In the genomic region with DNA sequence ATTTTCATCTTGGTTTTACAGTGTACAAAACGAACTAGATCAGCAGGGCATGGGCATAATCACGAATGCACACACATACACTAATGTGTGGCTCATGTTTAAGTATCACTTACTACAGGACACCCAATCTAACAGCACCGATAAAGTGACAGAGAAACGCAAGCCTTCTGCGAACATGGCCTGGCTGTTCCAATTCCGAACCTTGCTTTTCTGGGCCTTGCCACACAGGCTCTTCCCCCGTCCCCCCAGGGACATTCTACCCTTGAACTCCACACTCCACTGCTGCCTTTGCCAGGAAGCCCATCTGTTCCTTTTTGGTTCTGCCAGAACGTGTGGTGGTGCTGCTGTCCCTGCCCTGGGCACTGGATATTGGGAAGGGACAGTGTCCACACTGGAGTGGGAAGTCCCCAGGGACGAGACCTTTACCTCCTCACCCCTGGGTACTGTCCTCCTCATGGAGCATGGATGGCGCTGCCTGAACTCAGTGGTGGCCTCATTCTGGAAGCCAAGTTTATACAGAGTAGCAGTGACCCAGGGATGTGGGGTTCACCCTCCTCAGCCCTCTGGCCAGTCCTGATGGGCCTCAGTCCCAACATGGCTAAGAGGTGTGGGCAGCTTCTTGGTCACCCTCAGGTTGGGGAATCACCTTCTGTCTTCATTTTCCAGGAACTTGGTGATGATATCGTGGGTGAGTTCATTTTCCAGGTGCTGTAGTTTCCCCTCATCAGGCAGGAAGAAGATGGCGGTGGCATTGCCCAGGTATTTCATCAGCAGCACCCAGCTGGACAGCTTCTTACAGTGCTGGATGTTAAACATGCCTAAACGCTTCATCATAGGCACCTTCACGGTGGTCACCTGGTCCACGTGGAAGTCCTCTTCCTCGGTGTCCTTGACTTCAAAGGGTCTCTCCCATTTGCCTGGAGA, we compare ENCODE assay signal across 34 cellular contexts. TPM values are rescaled to one million over a fixed set of nuclear protein-coding genes. Genes with fewer than 3 reads are reported as not detected.
DNase-seq lines count a peak whose midpoint lies in the region; ATAC-seq, FAIRE-seq and TF ChIP-seq lines count a peak whose summit lies in the region.
"Had no signal": no experiment of that assay in that cellular context is flagged by ENCODE, and none has a peak within 500 bp of the region (broad histone marks: within the 10 kb centered on the region; RNA-seq: fewer than 3 reads in every experiment).

No MANE protein-coding gene starts in this region.

- H3K4me3 ChIP-seq in coronary artery: no peak overlapping the region
- H3K4me3 ChIP-seq in neutrophil (ENCODE audit: low read depth in 1 of 2, low read length in 1 of 2): no peak overlapping the region
- no peak overlapping the region for H3K4me3 ChIP-seq in trophoblast cell (ENCODE audit: low read depth, low read length)
- H3K4me3 ChIP-seq: esophagus squamous epithelium, heart right ventricle, suprapubic skin had no signal

- no peaks in the 10 kb centered on the region for H3K27me3 Mint-ChIP-seq in activated CD4-positive, alpha-beta memory T cell treated with anti-CD3 and anti-CD28 coated beads for 36 hours
- H3K27me3 Mint-ChIP-seq in activated CD4-positive, alpha-beta memory T cell treated with anti-CD3 and anti-CD28 coated beads, Interleukin-2, amount 10 ng/mL, durations not matched to agents 7 days and 5 days: no peaks in the 10 kb centered on the region
- H3K27me3 Mint-ChIP-seq: CD4-positive, alpha-beta T cell had no signal

- no peak overlapping the region for H4K8ac ChIP-seq in trophoblast cell (ENCODE audit: low read depth, low read length)

- H3K9me3 Mint-ChIP-seq in activated CD4-positive, alpha-beta memory T cell treated with anti-CD3 and anti-CD28 coated beads for 36 hours: no peaks in the 10 kb centered on the region
- H3K9me3 Mint-ChIP-seq in activated CD4-positive, alpha-beta memory T cell treated with anti-CD3 and anti-CD28 coated beads, Interleukin-2, amount 10 ng/mL, durations not matched to agents 7 days and 5 days: no peaks in the 10 kb centered on the region
- H3K9me3 Mint-ChIP-seq: CD4-positive, alpha-beta T cell; nephron; stimulated activated effector memory CD8-positive, alpha-beta T cell treated with anti-CD3 and anti-CD28 coated beads, Interleukin-12 subunit alpha, Interleukin-12 subunit beta, amount 100 ng/mL, for 72 hours had no signal

- intact Hi-C loops in activated CD4-positive, alpha-beta memory T cell treated with anti-CD3 and anti-CD28 coated beads for 36 hours (cut with micrococcal nuclease): loop anchor here (1.0 kb wide), 1 partner anchor 12 kb away; no protein-coding TSS in a partner anchor

- peaks cover 5% of the 10 kb centered on the region for H3K9me3 ChIP-seq in neutrophil
- H3K9me3 ChIP-seq in trophoblast cell (ENCODE audit: insufficient read depth, low read depth, low read length): no peaks in the 10 kb centered on the region
- H3K9me3 ChIP-seq: esophagus squamous epithelium, heart right ventricle, suprapubic skin had no signal

- H3K27ac Mint-ChIP-seq in activated CD4-positive, alpha-beta memory T cell treated with anti-CD3 and anti-CD28 coated beads for 36 hours: peak overlapping the region; percentile 74
- H3K27ac Mint-ChIP-seq in activated CD4-positive, alpha-beta memory T cell treated with anti-CD3 and anti-CD28 coated beads, Interleukin-2, amount 10 ng/mL, durations not matched to agents 7 days and 5 days: no peak overlapping the region
- H3K27ac Mint-ChIP-seq: CD4-positive, alpha-beta T cell; HFFc6; nephron; stimulated activated effector memory CD8-positive, alpha-beta T cell treated with anti-CD3 and anti-CD28 coated beads, Interleukin-12 subunit alpha, Interleukin-12 subunit beta, amount 100 ng/mL, for 72 hours had no signal

- no peaks in the 10 kb centered on the region for H3K79me1 ChIP-seq in trophoblast cell (ENCODE audit: low read length)

- H2AK5ac ChIP-seq in trophoblast cell (ENCODE audit: low read length): no peak overlapping the region

- H2BK12ac ChIP-seq in trophoblast cell (ENCODE audit: low read length): no peak overlapping the region

- H3K4me3 Mint-ChIP-seq in activated CD4-positive, alpha-beta memory T cell treated with anti-CD3 and anti-CD28 coated beads for 36 hours: no peak overlapping the region
- H3K4me3 Mint-ChIP-seq in activated CD4-positive, alpha-beta memory T cell treated with anti-CD3 and anti-CD28 coated beads, Interleukin-2, amount 10 ng/mL, durations not matched to agents 7 days and 5 days: no peak overlapping the region
- H3K4me3 Mint-ChIP-seq: CD4-positive, alpha-beta T cell; HFFc6; nephron; stimulated activated effector memory CD8-positive, alpha-beta T cell treated with anti-CD3 and anti-CD28 coated beads, Interleukin-12 subunit alpha, Interleukin-12 subunit beta, amount 100 ng/mL, for 72 hours had no signal

- no peak overlapping the region for H2BK120ac ChIP-seq in trophoblast cell (ENCODE audit: insufficient read depth, low read length, poor library complexity)

- no peak overlapping the region for H3K9ac ChIP-seq in trophoblast cell (ENCODE audit: low read length)
- H3K9ac ChIP-seq: parathyroid adenoma had no signal

- no peak overlapping the region for H3K18ac ChIP-seq in trophoblast cell (ENCODE audit: low read length)

- WGBS in trophoblast cell (ENCODE audit: extremely low coverage, insufficient coverage, insufficient read length): no CpG with 5 or more reads among the region's 16 CpGs

- H3K36me3 Mint-ChIP-seq in activated CD4-positive, alpha-beta memory T cell treated with anti-CD3 and anti-CD28 coated beads for 36 hours: no peaks in the 10 kb centered on the region
- no peaks in the 10 kb centered on the region for H3K36me3 Mint-ChIP-seq in activated CD4-positive, alpha-beta memory T cell treated with anti-CD3 and anti-CD28 coated beads, Interleukin-2, amount 10 ng/mL, durations not matched to agents 7 days and 5 days (ENCODE audit: low read depth)
- H3K36me3 Mint-ChIP-seq: stimulated activated effector memory CD8-positive, alpha-beta T cell treated with anti-CD3 and anti-CD28 coated beads, Interleukin-12 subunit alpha, Interleukin-12 subunit beta, amount 100 ng/mL, for 72 hours had no signal

- H3K79me2 ChIP-seq in trophoblast cell (ENCODE audit: control insufficient read depth, insufficient read depth, low read length, poor library complexity): no peaks in the 10 kb centered on the region
- H3K79me2 ChIP-seq: parathyroid adenoma had no signal

- H4K12ac ChIP-seq in trophoblast cell (ENCODE audit: low read depth, low read length): no peak overlapping the region

- no peak for ATAC-seq in HG03521 (IDR thresholded peaks at IDR 0.05; ENCODE audit: unreplicated experiment)
- ATAC-seq: heart right ventricle; Panc1; right cardiac atrium; stimulated activated effector memory CD8-positive, alpha-beta T cell treated with anti-CD3 and anti-CD28 coated beads, Interleukin-12 subunit alpha, Interleukin-12 subunit beta, amount 100 ng/mL, for 72 hours had no signal

- no peak overlapping the region for H3K27ac ChIP-seq in coronary artery
- H3K27ac ChIP-seq in neutrophil: peak overlapping the region; percentile 97
- H3K27ac ChIP-seq in trophoblast cell (ENCODE audit: low read depth, low read length): no peak overlapping the region
- H3K27ac ChIP-seq: esophagus squamous epithelium, heart right ventricle, parathyroid adenoma, suprapubic skin had no signal

- no peak overlapping the region for H3K4ac ChIP-seq in trophoblast cell (ENCODE audit: low read depth, low read length)

- H3K4me1 Mint-ChIP-seq in activated CD4-positive, alpha-beta memory T cell treated with anti-CD3 and anti-CD28 coated beads for 36 hours (ENCODE audit: low read depth): peaks cover 33% of the 10 kb centered on the region
- H3K4me1 Mint-ChIP-seq in activated CD4-positive, alpha-beta memory T cell treated with anti-CD3 and anti-CD28 coated beads, Interleukin-2, amount 10 ng/mL, durations not matched to agents 7 days and 5 days: peaks cover 2% of the 10 kb centered on the region
- H3K4me1 Mint-ChIP-seq: nephron had no signal

- H3K27me3 ChIP-seq in neutrophil (no peaks in the 10 kb centered on the region), trophoblast cell (ENCODE audit: insufficient read depth, low read length) (no peaks in the 10 kb centered on the region)
- H3K27me3 ChIP-seq: suprapubic skin had no signal

- H3K23ac ChIP-seq in trophoblast cell (ENCODE audit: low read length): no peak overlapping the region

- H3K4me1 ChIP-seq in neutrophil (ENCODE audit: control insufficient read depth in 1 of 2, insufficient read depth in 1 of 2, low read depth in 1 of 2, low read length in 1 of 2): peaks cover 36 to 40% of the 10 kb centered on the region in 2 experiments
- H3K4me1 ChIP-seq in trophoblast cell (ENCODE audit: control insufficient read depth in 1 of 2, insufficient read depth in 2 of 2, low read length in 2 of 2): no peaks in the 10 kb centered on the region
- H3K4me1 ChIP-seq: parathyroid adenoma, suprapubic skin had no signal

- no peak overlapping the region for H2AFZ ChIP-seq in trophoblast cell (ENCODE audit: insufficient read depth, low read length, poor library complexity)
- H2AFZ ChIP-seq: parathyroid adenoma had no signal

- TF ChIP-seq CTCF in coronary artery (IDR thresholded peaks at IDR 0.05) (no peak), neutrophil (IDR thresholded peaks at IDR 0.05) (no peak)

- FAIRE-seq in HTR-8/SVneo (lab: Jason Lieb, UNC): peak; percentile 40
- FAIRE-seq: D721Med, GM12892, urothelium cell line had no signal

- CTCF ChIA-PET in activated CD4-positive, alpha-beta memory T cell treated with anti-CD3 and anti-CD28 coated beads for 36 hours (lab: Charles Lee): no interaction called here
- CTCF ChIA-PET in activated CD4-positive, alpha-beta memory T cell treated with anti-CD3 and anti-CD28 coated beads, Interleukin-2, amount 10 ng/mL, durations not matched to agents 7 days and 5 days (lab: Charles Lee): no interaction called here

- H2BK5ac ChIP-seq in trophoblast cell (ENCODE audit: low read depth, low read length, poor library complexity): no peak overlapping the region

- no peak overlapping the region for H3K4me2 ChIP-seq in trophoblast cell (ENCODE audit: low read length)

- no peak overlapping the region for H3K14ac ChIP-seq in trophoblast cell (ENCODE audit: low read length)

- H4K91ac ChIP-seq in trophoblast cell (ENCODE audit: low read depth, low read length): no peak overlapping the region

- H3K36me3 ChIP-seq in neutrophil (peaks cover 97% of the 10 kb centered on the region), trophoblast cell (ENCODE audit: control insufficient read depth in 1 of 2, insufficient read depth in 2 of 2, low read length in 2 of 2) (no peaks in the 10 kb centered on the region)
- H3K36me3 ChIP-seq: esophagus squamous epithelium, suprapubic skin had no signal

- POLR2A ChIA-PET in activated CD4-positive, alpha-beta memory T cell treated with anti-CD3 and anti-CD28 coated beads for 36 hours (lab: Charles Lee): interaction anchor here (0.7 to 1.6 kb wide), 2 partner anchors 12 to 14 kb away, joined by 3 to 4 read pairs; no protein-coding TSS in a partner anchor
- POLR2A ChIA-PET in activated CD4-positive, alpha-beta memory T cell treated with anti-CD3 and anti-CD28 coated beads, Interleukin-2, amount 10 ng/mL, durations not matched to agents 7 days and 5 days (lab: Charles Lee): no interaction called here

- DNase-seq in activated CD4-positive, alpha-beta memory T cell treated with anti-CD3 and anti-CD28 coated beads for 36 hours: peak; percentile 56
- DNase-seq in activated CD4-positive, alpha-beta memory T cell treated with anti-CD3 and anti-CD28 coated beads, Interleukin-2, amount 10 ng/mL, durations not matched to agents 7 days and 5 days: no peak
- DNase-seq in HTR-8/SVneo (ENCODE audit: insufficient read length, low spot score): no peak
- DNase-seq in coronary artery (ENCODE audit: low spot score): peak; percentile 41
- DNase-seq in trophoblast cell: no peak
- DNase-seq in NCI-H146 treated with DMSO at 0.1 percent for 48 hours (lab: John Stamatoyannopoulos, UW; ENCODE audit: unreplicated experiment): no peak
- DNase-seq: activated CD4-positive, alpha-beta T cell treated with anti-CD3 and anti-CD28 coated beads, Interleukin-2, amount 50 U/mL, for 48 hours; amygdala; CD4-positive, alpha-beta T cell; esophagus squamous epithelium; foreskin melanocyte; heart right ventricle; HFFc6; IMR-90; kidney glomerular epithelial cell; NCI-H1092; NCI-H526; right cardiac atrium; SHP77 treated with DMSO at 0.1 percent for 48 hours; stimulated activated CD4-positive, alpha-beta T cell treated with anti-CD3 and anti-CD28 coated beads, Interleukin-4, amount 100 ng/mL, for 24 hours; T1000 had no signal

RNA-seq across cellular contexts. Expression of a gene that starts 7.9 kb away (rescaled TPM):
- 10 to 100 TPM; 22.1 to 24.5 TPM for total RNA-seq in activated CD4-positive, alpha-beta memory T cell treated with anti-CD3 and anti-CD28 coated beads for 36 hours
- under 1 TPM; 0.43 to 0.53 TPM for total RNA-seq in activated CD4-positive, alpha-beta memory T cell treated with anti-CD3 and anti-CD28 coated beads, Interleukin-2, amount 10 ng/mL, durations not matched to agents 7 days and 5 days
- polyA plus RNA-seq in trophoblast cell (2013): 0.14 and 0.19 TPM in 2 replicates

RNA-seq across cellular contexts. Expression of a gene that starts 14.0 kb away (rescaled TPM):
- not detected for total RNA-seq in activated CD4-positive, alpha-beta memory T cell treated with anti-CD3 and anti-CD28 coated beads for 36 hours
- not detected for total RNA-seq in activated CD4-positive, alpha-beta memory T cell treated with anti-CD3 and anti-CD28 coated beads, Interleukin-2, amount 10 ng/mL, durations not matched to agents 7 days and 5 days
- 0.39 and 0.42 TPM in 2 replicates for polyA plus RNA-seq in trophoblast cell (2013)
- total RNA-seq: A172; CD4-positive, alpha-beta T cell; esophagus squamous epithelium; heart right ventricle; HFFc6; IMR-90; mammary epithelial cell; mucosa of gallbladder; right cardiac atrium; suprapubic skin had no signal
- polyA plus RNA-seq: heart right ventricle, IMR-90, mammary epithelial cell, right cardiac atrium had no signal

RNA-seq across cellular contexts. Expression of a gene that starts 57.4 kb away (rescaled TPM):
- total RNA-seq in activated CD4-positive, alpha-beta memory T cell treated with anti-CD3 and anti-CD28 coated beads for 36 hours: not detected
- total RNA-seq in activated CD4-positive, alpha-beta memory T cell treated with anti-CD3 and anti-CD28 coated beads, Interleukin-2, amount 10 ng/mL, durations not matched to agents 7 days and 5 days: not detected
- polyA plus RNA-seq in trophoblast cell (2013): not detected in 2 replicates
- total RNA-seq: A172; CD4-positive, alpha-beta T cell; esophagus squamous epithelium; heart right ventricle; HFFc6; IMR-90; mammary epithelial cell; right cardiac atrium had no signal
- polyA plus RNA-seq: heart right ventricle, IMR-90, right cardiac atrium had no signal

Comparison
In these comparisons a context has a peak if more than half of its experiments do, and no peak if none do; other contexts are left out.
1. DNase-seq: peak in activated CD4-positive, alpha-beta memory T cell treated with anti-CD3 and anti-CD28 coated beads for 36 hours (single experiment) and coronary artery (single experiment); none in activated CD4-positive, alpha-beta memory T cell treated with anti-CD3 and anti-CD28 coated beads, Interleukin-2, amount 10 ng/mL, durations not matched to agents 7 days and 5 days (single experiment), HTR-8/SVneo (single experiment), trophoblast cell (0 of 2) and NCI-H146 treated with DMSO at 0.1 percent for 48 hours (single experiment).
2. RNA of a gene that starts 7.9 kb away (total RNA-seq): 22.1 to 24.5 TPM in activated CD4-positive, alpha-beta memory T cell treated with anti-CD3 and anti-CD28 coated beads for 36 hours; 0.43 to 0.53 TPM in activated CD4-positive, alpha-beta memory T cell treated with anti-CD3 and anti-CD28 coated beads, Interleukin-2, amount 10 ng/mL, durations not matched to agents 7 days and 5 days; every median in the first group is over 10 times any median in the second.